ENCODE assay signal across 20 cellular contexts in the genomic region with DNA sequence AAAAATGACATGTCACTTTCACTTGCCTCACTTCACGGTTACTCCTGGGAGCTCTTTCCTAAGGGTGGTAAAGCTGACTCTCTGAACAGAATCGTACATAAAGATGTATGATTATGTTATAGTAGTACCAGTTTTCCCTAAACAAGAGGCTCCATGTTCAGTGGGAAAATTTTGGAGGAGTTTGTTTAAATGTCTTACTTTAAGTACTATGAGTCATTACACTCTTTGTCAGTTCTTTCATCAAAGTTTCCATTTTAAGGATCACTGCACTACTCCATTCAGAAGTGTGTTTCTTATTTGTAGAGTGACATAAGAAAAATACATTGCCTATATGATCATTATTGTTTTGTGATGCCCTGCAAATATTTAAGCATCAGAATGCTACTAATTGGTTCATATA.
"Had no signal": no experiment of that assay in that cellular context is flagged by ENCODE, and none has a peak within 500 bp of the region (broad histone marks: within the 10 kb centered on the region; RNA-seq: fewer than 3 reads in every experiment).

No MANE protein-coding gene starts in this region.

- H3K9me3 Mint-ChIP-seq: activated naive CD4-positive, alpha-beta T cell treated with anti-CD3 and anti-CD28 coated beads, Interleukin-2, amount 50 U/mL, for 72 hours; WTC11 had no signal

- H3K27me3 ChIP-seq: ovary, sigmoid colon, tibial artery had no signal

- H3K4me3 ChIP-seq: lower lobe of right lung, ovary, sigmoid colon, tibial artery had no signal

- H3K4me3 Mint-ChIP-seq: activated CD8-positive, alpha-beta T cell treated with anti-CD3 and anti-CD28 coated beads for 36 hours; neural crest cell; WTC11 had no signal

- H3K27me3 Mint-ChIP-seq: activated CD8-positive, alpha-beta T cell treated with anti-CD3 and anti-CD28 coated beads for 36 hours had no signal

- H3K4me1 ChIP-seq: lower lobe of right lung, sigmoid colon, tibial artery had no signal

- H3K27ac ChIP-seq: lower lobe of right lung, ovary, sigmoid colon, tibial artery had no signal

- ATAC-seq: activated CD8-positive, alpha-beta T cell treated with anti-CD3 and anti-CD28 coated beads for 36 hours; activated naive CD4-positive, alpha-beta T cell treated with anti-CD3 and anti-CD28 coated beads, Interleukin-2, amount 50 U/mL, for 72 hours; esophagus mucosa; left cardiac atrium; lower lobe of right lung; WTC11 had no signal

- DNase-seq: activated CD4-positive, alpha-beta T cell treated with anti-CD3 and anti-CD28 coated beads for 48 hours; activated CD8-positive, alpha-beta memory T cell treated with anti-CD3 and anti-CD28 coated beads, Interleukin-2, amount 50 U/mL, for 4 hours; activated CD8-positive, alpha-beta T cell treated with anti-CD3 and anti-CD28 coated beads for 36 hours; activated gamma-delta T cell; activated T-cell treated with anti-CD3 and anti-CD28 coated beads, Interleukin-2, amount 50 U/mL, for 48 hours; anterior cingulate cortex; foreskin fibroblast; glutamatergic neuron; left cardiac atrium; lower lobe of right lung; midbrain; ovary; sigmoid colon; stimulated activated CD4-positive, alpha-beta T cell treated with anti-CD3 and anti-CD28 coated beads, Interleukin-2, amount 100 ng/mL, for 24 hours; SW 1271; tibial artery had no signal

- H3K36me3 Mint-ChIP-seq: activated naive CD4-positive, alpha-beta T cell treated with anti-CD3 and anti-CD28 coated beads, Interleukin-2, amount 50 U/mL, for 72 hours; WTC11 had no signal

- H3K9me3 ChIP-seq: lower lobe of right lung, ovary, sigmoid colon, tibial artery had no signal

- H3K4me1 Mint-ChIP-seq: WTC11 had no signal

- H3K36me3 ChIP-seq: lower lobe of right lung, ovary, sigmoid colon, tibial artery had no signal

- H3K27ac Mint-ChIP-seq: activated CD8-positive, alpha-beta T cell treated with anti-CD3 and anti-CD28 coated beads for 36 hours; activated naive CD4-positive, alpha-beta T cell treated with anti-CD3 and anti-CD28 coated beads, Interleukin-2, amount 50 U/mL, for 72 hours; WTC11 had no signal
